ENCODE assay signal across 22 cellular contexts in genomic region chr6:83578057-83578456, GRCh38.
"Had no signal": no experiment of that assay in that cellular context is flagged by ENCODE, and none has a peak within 500 bp of the region (broad histone marks: within the 10 kb centered on the region; RNA-seq: fewer than 3 reads in every experiment).

No MANE protein-coding gene starts in this region.

- ATAC-seq: gastrocnemius medialis; left ventricle myocardium superior; lower lobe of right lung; natural killer cell; psoas muscle; right cardiac atrium; stimulated activated naive B cell treated with anti-CD40 and anti-IgM and Interleukin-4, amounts not matched to agents 10 μg/mL and 1 μg/mL and 100 μg/mL, for 72 hours; stimulated activated naive CD8-positive, alpha-beta T cell treated with anti-CD3 and anti-CD28 coated beads, Interleukin-15, amount 100 ng/mL, for 72 hours; upper lobe of right lung had no signal

- H3K27me3 ChIP-seq: dorsolateral prefrontal cortex, gastrocnemius medialis, ovary, suprapubic skin, transverse colon, upper lobe of right lung, uterus had no signal

- H3K9me3 ChIP-seq: gastrocnemius medialis, lower lobe of right lung, ovary, psoas muscle, suprapubic skin, transverse colon, upper lobe of right lung, uterus had no signal

- H3K4me1 ChIP-seq: gastrocnemius medialis, lower lobe of right lung, psoas muscle, suprapubic skin, transverse colon, upper lobe of right lung, uterus had no signal

- DNase-seq: dorsolateral prefrontal cortex; effector CD4-positive, alpha-beta T cell; gastrocnemius medialis; head of caudate nucleus; left ventricle myocardium superior; lower lobe of right lung; natural killer cell; occipital lobe; ovary; posterior cingulate gyrus; psoas muscle; right cardiac atrium; stimulated activated CD4-positive, alpha-beta T cell treated with anti-CD3 and anti-CD28 coated beads, Interleukin-15, amount 100 ng/mL, for 24 hours; stimulated activated CD4-positive, alpha-beta T cell treated with anti-CD3 and anti-CD28 coated beads, Interleukin-2, amount 100 ng/mL, for 48 hours; stimulated activated naive B cell treated with anti-CD40 and anti-IgM and Interleukin-4, amounts not matched to agents 10 μg/mL and 1 μg/mL and 100 μg/mL, for 72 hours; stimulated activated naive CD8-positive, alpha-beta T cell treated with anti-CD3 and anti-CD28 coated beads, Interleukin-15, amount 100 ng/mL, for 72 hours; transverse colon; upper lobe of right lung; uterus had no signal

- H3K4me3 ChIP-seq: dorsolateral prefrontal cortex, gastrocnemius medialis, lower lobe of right lung, ovary, psoas muscle, skin epidermis, suprapubic skin, transverse colon, upper lobe of right lung, uterus had no signal

- H3K27ac ChIP-seq: dorsolateral prefrontal cortex, gastrocnemius medialis, lower lobe of right lung, ovary, psoas muscle, skin epidermis, suprapubic skin, transverse colon, upper lobe of right lung, uterus had no signal

- H3K36me3 ChIP-seq: gastrocnemius medialis, lower lobe of right lung, ovary, suprapubic skin, transverse colon, upper lobe of right lung, uterus had no signal

- FAIRE-seq: keratinocyte had no signal
